Comparison of ENCODE assay signal across 23 cellular contexts in the genomic region with DNA sequence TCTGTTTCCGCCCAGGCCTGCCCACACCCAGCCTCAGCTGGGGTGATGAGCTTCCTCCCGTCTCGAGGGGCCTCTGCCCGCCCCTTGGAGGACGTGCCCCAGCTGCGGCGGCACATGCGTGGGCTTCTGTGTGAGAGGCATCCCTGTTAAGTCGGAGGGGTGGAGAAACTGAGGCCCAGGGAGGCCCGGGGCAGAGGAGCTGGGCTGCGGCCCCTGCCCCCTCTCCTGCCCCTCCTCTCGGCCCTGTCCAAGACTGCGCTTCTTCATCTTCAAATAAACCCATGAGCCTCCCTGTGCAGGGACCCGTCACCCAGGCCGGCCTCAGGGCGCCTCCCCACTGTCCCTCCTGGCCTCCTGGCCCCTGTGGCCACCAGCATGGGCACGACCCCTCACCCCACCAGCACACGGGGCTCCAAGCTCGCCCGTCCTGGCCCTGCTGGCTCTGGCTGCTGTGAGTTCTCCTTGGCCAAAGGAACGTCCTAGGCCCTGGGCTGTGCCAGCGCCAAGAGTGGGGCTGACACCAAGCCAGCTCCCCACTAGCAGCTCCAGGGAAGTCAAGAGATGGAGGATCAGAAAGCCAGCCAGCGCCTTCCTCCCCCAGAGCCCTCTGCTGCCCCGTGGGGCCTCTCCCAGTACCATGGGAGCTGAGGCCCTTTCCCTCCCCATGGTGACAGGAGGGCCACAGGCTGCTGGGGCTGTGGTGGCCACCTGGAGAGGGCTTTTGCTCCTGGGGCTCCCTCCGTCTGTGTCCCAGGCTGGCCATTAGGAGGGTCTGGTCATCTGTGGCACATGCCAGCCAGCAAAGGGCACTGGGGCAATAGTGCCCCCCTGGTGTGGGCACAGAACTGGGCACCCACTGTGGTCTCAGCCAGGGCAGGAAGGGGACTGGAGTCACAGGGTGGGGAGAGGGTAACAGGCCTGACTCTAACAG.
DNase-seq lines count a peak whose midpoint lies in the region; ATAC-seq and TF ChIP-seq lines count a peak whose summit lies in the region.
"Had no signal": no experiment of that assay in that cellular context is flagged by ENCODE, and none has a peak within 500 bp of the region (broad histone marks: within the 10 kb centered on the region; RNA-seq: fewer than 3 reads in every experiment).

No MANE protein-coding gene starts in this region.

- H3K27me3 ChIP-seq in lower lobe of right lung (ENCODE audit: low read depth) (peaks cover 24% of the 10 kb centered on the region), upper lobe of right lung (peaks cover 14% of the 10 kb centered on the region)
- H3K27me3 ChIP-seq: pancreas had no signal

- intact Hi-C loops in lower lobe of right lung (cut with DNase I) (no loop called here), upper lobe of right lung (cut with DNase I) (no loop called here)

- no peaks in the 10 kb centered on the region for H3K9me3 Mint-ChIP-seq in activated T-cell treated with anti-CD3 and anti-CD28 coated beads, Interleukin-2, amount 50 U/mL, for 24 hours
- H3K9me3 Mint-ChIP-seq in glutamatergic neuron (ENCODE audit: unreplicated experiment), result no peaks in the 10 kb centered on the region
- H3K9me3 Mint-ChIP-seq in stimulated activated memory B cell treated with anti-CD40 and anti-IgM and Interleukin-4, amounts not matched to agents 10 μg/mL and 1 μg/mL and 100 μg/mL, for 72 hours, result no peaks in the 10 kb centered on the region
- H3K9me3 Mint-ChIP-seq: activated naive CD4-positive, alpha-beta T cell treated with anti-CD3 and anti-CD28 coated beads, Interleukin-2, amount 50 U/mL, for 72 hours; naive thymus-derived CD4-positive, alpha-beta T cell; T-helper 1 cell treated with Interleukin-12 subunit alpha and Interleukin-12 subunit beta and Interleukin-4 antibody, amounts not matched to agents 30 μg/mL and 1 μg/mL, for 36 hours had no signal

- DNase-seq in activated T-cell treated with anti-CD3 and anti-CD28 coated beads, Interleukin-2, amount 50 U/mL, for 24 hours, result peak; percentile 18
- no peak for DNase-seq in activated T-cell treated with anti-CD3 and anti-CD28 coated beads, Interleukin-2, amount 50 U/mL, for 48 hours
- DNase-seq in glutamatergic neuron (peak; percentile 8), lower lobe of right lung (peak; percentile 33), upper lobe of right lung (peak; percentile 60), CD1c-positive myeloid dendritic cell (ENCODE audit: extremely low spot score) (no peak)
- DNase-seq: activated CD4-positive, alpha-beta T cell treated with anti-CD3 and anti-CD28 coated beads for 48 hours; AML-193; anterior cingulate cortex; DMS53; GOT3; kidney glomerular epithelial cell; mesendoderm; MV-4-11; naive thymus-derived CD4-positive, alpha-beta T cell; NCI-H146; NCI-H526 treated with DMSO at 0.1 percent for 48 hours had no signal

- H3K4me3 Mint-ChIP-seq in activated T-cell treated with anti-CD3 and anti-CD28 coated beads, Interleukin-2, amount 50 U/mL, for 24 hours, result no peak overlapping the region
- no peak overlapping the region for H3K4me3 Mint-ChIP-seq in glutamatergic neuron (ENCODE audit: unreplicated experiment)
- no peak overlapping the region for H3K4me3 Mint-ChIP-seq in stimulated activated memory B cell treated with anti-CD40 and anti-IgM and Interleukin-4, amounts not matched to agents 10 μg/mL and 1 μg/mL and 100 μg/mL, for 72 hours
- H3K4me3 Mint-ChIP-seq: naive thymus-derived CD4-positive, alpha-beta T cell; T-helper 1 cell treated with Interleukin-12 subunit alpha and Interleukin-12 subunit beta and Interleukin-4 antibody, amounts not matched to agents 30 μg/mL and 1 μg/mL, for 36 hours had no signal

- no peak for TF ChIP-seq CTCF in glutamatergic neuron (IDR thresholded peaks at IDR 0.05; ENCODE audit: partially characterized antibody, unreplicated experiment)
- TF ChIP-seq CTCF in lower lobe of right lung (IDR thresholded peaks at IDR 0.05), result no peak
- TF ChIP-seq CTCF in upper lobe of right lung (IDR thresholded peaks at IDR 0.05), result no peak

- no peaks in the 10 kb centered on the region for H3K4me1 ChIP-seq in lower lobe of right lung
- peaks cover 3% of the 10 kb centered on the region for H3K4me1 ChIP-seq in upper lobe of right lung
- H3K4me1 ChIP-seq: pancreas, tibial nerve had no signal

- no peaks in the 10 kb centered on the region for H3K36me3 ChIP-seq in lower lobe of right lung
- H3K36me3 ChIP-seq in upper lobe of right lung, result no peaks in the 10 kb centered on the region
- H3K36me3 ChIP-seq: pancreas, tibial nerve had no signal

- H3K36me3 Mint-ChIP-seq in activated T-cell treated with anti-CD3 and anti-CD28 coated beads, Interleukin-2, amount 50 U/mL, for 24 hours (ENCODE audit: low read depth), result no peaks in the 10 kb centered on the region
- no peaks in the 10 kb centered on the region for H3K36me3 Mint-ChIP-seq in glutamatergic neuron (ENCODE audit: unreplicated experiment)
- no peaks in the 10 kb centered on the region for H3K36me3 Mint-ChIP-seq in stimulated activated memory B cell treated with anti-CD40 and anti-IgM and Interleukin-4, amounts not matched to agents 10 μg/mL and 1 μg/mL and 100 μg/mL, for 72 hours
- H3K36me3 Mint-ChIP-seq: activated naive CD4-positive, alpha-beta T cell treated with anti-CD3 and anti-CD28 coated beads, Interleukin-2, amount 50 U/mL, for 72 hours; naive thymus-derived CD4-positive, alpha-beta T cell had no signal

- H3K4me1 Mint-ChIP-seq in activated T-cell treated with anti-CD3 and anti-CD28 coated beads, Interleukin-2, amount 50 U/mL, for 24 hours (ENCODE audit: low read depth), result peaks cover 1% of the 10 kb centered on the region
- H3K4me1 Mint-ChIP-seq in glutamatergic neuron (ENCODE audit: low read depth, unreplicated experiment), result no peaks in the 10 kb centered on the region
- H3K4me1 Mint-ChIP-seq in stimulated activated memory B cell treated with anti-CD40 and anti-IgM and Interleukin-4, amounts not matched to agents 10 μg/mL and 1 μg/mL and 100 μg/mL, for 72 hours, result no peaks in the 10 kb centered on the region

- no peak overlapping the region for H3K27ac Mint-ChIP-seq in activated T-cell treated with anti-CD3 and anti-CD28 coated beads, Interleukin-2, amount 50 U/mL, for 24 hours
- H3K27ac Mint-ChIP-seq in glutamatergic neuron (ENCODE audit: unreplicated experiment), result no peak overlapping the region
- H3K27ac Mint-ChIP-seq in stimulated activated memory B cell treated with anti-CD40 and anti-IgM and Interleukin-4, amounts not matched to agents 10 μg/mL and 1 μg/mL and 100 μg/mL, for 72 hours, result no peak overlapping the region
- H3K27ac Mint-ChIP-seq: activated naive CD4-positive, alpha-beta T cell treated with anti-CD3 and anti-CD28 coated beads, Interleukin-2, amount 50 U/mL, for 72 hours; T-helper 1 cell treated with Interleukin-12 subunit alpha and Interleukin-12 subunit beta and Interleukin-4 antibody, amounts not matched to agents 30 μg/mL and 1 μg/mL, for 36 hours had no signal

- ATAC-seq in lower lobe of right lung (no peak), upper lobe of right lung (no peak), HG03521 (IDR thresholded peaks at IDR 0.05; ENCODE audit: unreplicated experiment) (no peak)
- ATAC-seq in stimulated activated memory B cell treated with anti-CD40 and anti-IgM and Interleukin-4, amounts not matched to agents 10 μg/mL and 1 μg/mL and 100 μg/mL, for 72 hours, result no peak
- ATAC-seq: activated naive CD4-positive, alpha-beta T cell treated with anti-CD3 and anti-CD28 coated beads, Interleukin-2, amount 50 U/mL, for 72 hours; naive thymus-derived CD4-positive, alpha-beta T cell; pancreas had no signal

- no peak overlapping the region for H3K27ac ChIP-seq in lower lobe of right lung
- H3K27ac ChIP-seq in upper lobe of right lung, result no peak overlapping the region
- H3K27ac ChIP-seq: pancreas, tibial nerve had no signal

- H3K9me3 ChIP-seq in lower lobe of right lung (no peaks in the 10 kb centered on the region), upper lobe of right lung (no peaks in the 10 kb centered on the region)
- H3K9me3 ChIP-seq: pancreas, tibial nerve had no signal

- no peak overlapping the region for H3K4me3 ChIP-seq in lower lobe of right lung
- H3K4me3 ChIP-seq in upper lobe of right lung, result no peak overlapping the region
- H3K4me3 ChIP-seq: pancreas, tibial nerve had no signal

- H3K27me3 Mint-ChIP-seq in activated T-cell treated with anti-CD3 and anti-CD28 coated beads, Interleukin-2, amount 50 U/mL, for 24 hours, result peaks cover 7% of the 10 kb centered on the region
- no peaks in the 10 kb centered on the region for H3K27me3 Mint-ChIP-seq in glutamatergic neuron (ENCODE audit: unreplicated experiment)
- peaks cover 8% of the 10 kb centered on the region for H3K27me3 Mint-ChIP-seq in stimulated activated memory B cell treated with anti-CD40 and anti-IgM and Interleukin-4, amounts not matched to agents 10 μg/mL and 1 μg/mL and 100 μg/mL, for 72 hours

Comparison
In these comparisons a context has a peak if more than half of its experiments do, and no peak if none do; other contexts are left out.
1. DNase-seq: peak in activated T-cell treated with anti-CD3 and anti-CD28 coated beads, Interleukin-2, amount 50 U/mL, for 24 hours (single experiment), glutamatergic neuron (single experiment), lower lobe of right lung (single experiment) and upper lobe of right lung (single experiment); none in activated T-cell treated with anti-CD3 and anti-CD28 coated beads, Interleukin-2, amount 50 U/mL, for 48 hours (0 of 2) and CD1c-positive myeloid dendritic cell (single experiment).